In the genomic region with DNA sequence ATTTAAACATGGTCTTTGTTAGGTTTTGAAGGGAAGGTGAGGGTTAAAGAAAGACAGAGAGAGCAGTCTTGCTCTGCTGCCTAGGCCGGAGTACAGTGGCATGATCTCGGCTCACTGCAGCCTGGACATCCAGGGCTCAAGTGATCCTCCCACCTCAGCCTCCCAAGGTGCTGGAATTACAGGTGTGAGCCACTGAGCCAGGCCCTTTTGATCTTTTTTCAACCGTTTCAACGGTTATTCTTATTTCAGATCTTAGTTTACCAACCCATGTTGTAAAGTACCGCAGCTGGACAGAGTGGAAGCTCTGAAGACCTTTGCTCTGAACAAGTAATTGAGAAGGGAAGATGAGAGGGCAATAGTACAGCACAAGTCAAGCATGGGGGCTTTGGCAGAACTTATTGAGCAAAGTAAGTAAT, we compare ENCODE assay signal across 11 cellular contexts. TPM values are rescaled to one million over a fixed set of nuclear protein-coding genes. Genes with fewer than 3 reads are reported as not detected.
DNase-seq lines count a peak whose midpoint lies in the region; ATAC-seq and TF ChIP-seq lines count a peak whose summit lies in the region.
"Had no signal": no experiment of that assay in that cellular context is flagged by ENCODE, and none has a peak within 500 bp of the region (broad histone marks: within the 10 kb centered on the region; RNA-seq: fewer than 3 reads in every experiment).

No MANE protein-coding gene starts in this region.

- H3K9me2 ChIP-seq in SK-N-SH (no peaks in the 10 kb centered on the region), PC-3 (replicated peaks; ENCODE audit: low read length) (no peaks in the 10 kb centered on the region)

- intact Hi-C loops in PC-3 (cut with micrococcal nuclease) (no loop called here), right cardiac atrium (cut with DNase I) (no loop called here)

- 71% methylated on average over 5 of the region's 5 CpGs for whole genome bisulfite sequencing in SK-N-SH (ENCODE audit: low lambda C conversion rate)
- WGBS in right cardiac atrium: 78% methylated on average over 5 of the region's 5 CpGs

- H3K4me3 ChIP-seq in SK-N-SH (ENCODE audit: low read depth in 2 of 2, low read length in 1 of 2) (no peak overlapping the region), PC-3 (ENCODE audit: low read length) (peak overlapping the region; percentile 90), right cardiac atrium (ENCODE audit: low read length) (no peak overlapping the region)

- no peak overlapping the region for H3K27ac Mint-ChIP-seq in effector memory CD8-positive, alpha-beta T cell
- no peak overlapping the region for H3K27ac Mint-ChIP-seq in osteocyte (ENCODE audit: unreplicated experiment)

- no peaks in the 10 kb centered on the region for H3K27me3 ChIP-seq in SK-N-SH (ENCODE audit: insufficient read depth)
- no peaks in the 10 kb centered on the region for H3K27me3 ChIP-seq in PC-3 (ENCODE audit: low read length)
- no peaks in the 10 kb centered on the region for H3K27me3 ChIP-seq in right cardiac atrium (ENCODE audit: control insufficient read depth, insufficient read depth)
- H3K27me3 ChIP-seq: stomach had no signal

- no peaks in the 10 kb centered on the region for H3K9me3 Mint-ChIP-seq in effector memory CD8-positive, alpha-beta T cell
- H3K9me3 Mint-ChIP-seq in osteocyte (ENCODE audit: unreplicated experiment): no peaks in the 10 kb centered on the region

- H3K4me1 Mint-ChIP-seq in effector memory CD8-positive, alpha-beta T cell (ENCODE audit: low read depth in 2 of 2): peaks cover 30 to 42% of the 10 kb centered on the region in 2 donors
- H3K4me1 Mint-ChIP-seq in osteocyte (ENCODE audit: unreplicated experiment): peaks cover 33% of the 10 kb centered on the region

- TF ChIP-seq RAD21 in SK-N-SH (IDR thresholded peaks at IDR 0.05; ENCODE audit: low read length): no peak

- H2AFZ ChIP-seq in SK-N-SH (ENCODE audit: low read depth): peak overlapping the region; percentile 93; the same call in 1 of the 2 replicates
- no peak overlapping the region for H2AFZ ChIP-seq in PC-3 (ENCODE audit: low read length)

- CTCF ChIA-PET in SK-N-SH (lab: Yijun Ruan, JAX): interaction anchor here (1.9 kb wide), 1 partner anchor 173 kb away, joined by 9 read pairs; no protein-coding TSS in a partner anchor
- CTCF ChIA-PET in PC-3 (lab: Charles Lee): no interaction called here

- TF ChIP-seq EP300 in SK-N-SH (IDR thresholded peaks at IDR 0.05; ENCODE audit: borderline replicate concordance in 1 of 2, low read depth in 1 of 2, low read length in 1 of 2): no peak

- no peak for TF ChIP-seq CTCF in SK-N-SH (IDR thresholded peaks at IDR 0.05)
- no peak for TF ChIP-seq CTCF in PC-3 (conservative IDR thresholded peaks at IDR 0.05; ENCODE audit: low read depth, low read length)
- TF ChIP-seq CTCF in osteocyte (IDR thresholded peaks at IDR 0.05): no peak

- H3K27me3 Mint-ChIP-seq in effector memory CD8-positive, alpha-beta T cell: no peaks in the 10 kb centered on the region
- H3K27me3 Mint-ChIP-seq in osteocyte (ENCODE audit: unreplicated experiment): no peaks in the 10 kb centered on the region

- POLR2A ChIA-PET in SK-N-SH (lab: Yijun Ruan, JAX): no interaction called here
- POLR2A ChIA-PET in PC-3 (lab: Charles Lee; ENCODE audit: unreplicated experiment): interaction anchor here (0.6 to 0.7 kb wide), 2 partner anchors 15 to 653 kb away, joined by 3 read pairs; no protein-coding TSS in a partner anchor

- peaks cover 37% of the 10 kb centered on the region for H3K79me2 ChIP-seq in SK-N-SH (ENCODE audit: insufficient read depth)
- peaks cover 56% of the 10 kb centered on the region for H3K79me2 ChIP-seq in PC-3 (ENCODE audit: low read length)

- H3K4me2 ChIP-seq in SK-N-SH: peak overlapping the region; percentile 85; the same call in 1 of the 2 replicates
- H3K4me2 ChIP-seq in PC-3 (ENCODE audit: low read length): peak overlapping the region; percentile 86

- BruUV-seq in PC-3 (replicated peaks; lab: Mats Ljungman, UMichigan): no TSS peak

- no peak for ATAC-seq in SK-N-SH treated with all-trans-retinoic acid at 6 μM for 48 hours
- ATAC-seq in PC-3: no peak
- no peak for ATAC-seq in effector memory CD8-positive, alpha-beta T cell (replicated peaks)
- ATAC-seq in right cardiac atrium: no peak

- no peaks in the 10 kb centered on the region for H3K36me3 ChIP-seq in SK-N-SH (replicated peaks in 1 of 2; ENCODE audit: control insufficient read depth in 1 of 2, insufficient read depth in 2 of 2, low read length in 1 of 2)
- H3K36me3 ChIP-seq in PC-3 (ENCODE audit: low read depth, low read length): peaks cover 6% of the 10 kb centered on the region; the same call in 1 of the 2 replicates

- peaks cover 5% of the 10 kb centered on the region for H3K36me3 Mint-ChIP-seq in effector memory CD8-positive, alpha-beta T cell (ENCODE audit: insufficient read depth)
- H3K36me3 Mint-ChIP-seq in osteocyte (ENCODE audit: unreplicated experiment): peaks cover 2% of the 10 kb centered on the region

- no peak overlapping the region for H3K27ac ChIP-seq in SK-N-SH (ENCODE audit: low read depth in 2 of 2, low read length in 1 of 2)
- no peak overlapping the region for H3K27ac ChIP-seq in PC-3 (ENCODE audit: low read length)
- no peak overlapping the region for H3K27ac ChIP-seq in right cardiac atrium (ENCODE audit: low read length)

- H4K20me1 ChIP-seq in SK-N-SH (ENCODE audit: insufficient read depth) (peaks cover 7% of the 10 kb centered on the region; the same call in 1 of the 2 replicates), PC-3 (ENCODE audit: low read length) (peaks cover 27% of the 10 kb centered on the region)

- H3F3A ChIP-seq in SK-N-SH (replicated peaks; ENCODE audit: insufficient read depth): no peaks in the 10 kb centered on the region
- H3F3A ChIP-seq in PC-3 (ENCODE audit: low read length, unreplicated experiment): no peaks in the 10 kb centered on the region

- H3K9me3 ChIP-seq in SK-N-SH (no peaks in the 10 kb centered on the region), PC-3 (ENCODE audit: low read length) (no peaks in the 10 kb centered on the region), right cardiac atrium (ENCODE audit: control insufficient read depth, low read length) (no peaks in the 10 kb centered on the region)
- H3K9me3 ChIP-seq: stomach had no signal

- H3K9ac ChIP-seq in SK-N-SH (no peak overlapping the region), PC-3 (ENCODE audit: low read length) (no peak overlapping the region; the same call in 1 of the 2 replicates)

- peak overlapping the region; percentile 85 to 96 for H3K4me3 Mint-ChIP-seq in effector memory CD8-positive, alpha-beta T cell
- H3K4me3 Mint-ChIP-seq in osteocyte (ENCODE audit: unreplicated experiment): peak overlapping the region; percentile 87

- H3K4me1 ChIP-seq in SK-N-SH (ENCODE audit: control insufficient read depth in 1 of 2, insufficient read depth in 2 of 2, low read depth in 1 of 2, low read length in 1 of 2): peaks cover 7 to 9% of the 10 kb centered on the region in 2 experiments; a peak in 3 of 4 replicates
- peaks cover 26% of the 10 kb centered on the region for H3K4me1 ChIP-seq in PC-3 (ENCODE audit: insufficient read depth, low read length)
- no peaks in the 10 kb centered on the region for H3K4me1 ChIP-seq in right cardiac atrium (ENCODE audit: control insufficient read depth, insufficient read depth, low read length)

- DNase-seq in SK-N-SH (no peak), PC-3 (no peak), osteocyte (ENCODE audit: extremely low spot score, unreplicated experiment) (no peak), right cardiac atrium (no peak), inferior parietal cortex (ENCODE audit: extremely low spot score) (no peak), foreskin melanocyte (no peak)
- DNase-seq in effector memory CD8-positive, alpha-beta T cell: no peak
- DNase-seq: GF-D8, NCI-H524, stomach had no signal

TF ChIP-seq in SK-N-SH, 30 proteins besides CTCF, POLR2A, EP300 and RAD21 (continues in another document):
- TF ChIP-seq TAF1 (IDR thresholded peaks at IDR 0.05; ENCODE audit: borderline replicate concordance, low read depth, low read length) (no peak), GABPA (IDR thresholded peaks at IDR 0.05; ENCODE audit: low read depth) (no peak), SMC3 (IDR thresholded peaks at IDR 0.05; ENCODE audit: low read depth, low read length) (no peak), CHD2 (IDR thresholded peaks at IDR 0.05; ENCODE audit: low read length, partially characterized antibody) (no peak), GATA2 (CRISPR knock-in tag; IDR thresholded peaks at IDR 0.05) (no peak), TEAD4 (IDR thresholded peaks at IDR 0.05; ENCODE audit: borderline replicate concordance, insufficient read depth) (no peak)

TF ChIP-seq in SK-N-SH treated with all-trans-retinoic acid at 6 μM for 48 hours, 23 proteins besides CTCF, POLR2A, EP300 and RAD21 (continues in another document):
- TF ChIP-seq OSR1 (CRISPR knock-in tag; IDR thresholded peaks at IDR 0.05) (no peak), ZFP3 (CRISPR knock-in tag; IDR thresholded peaks at IDR 0.05) (no peak)
- TF ChIP-seq, protein P1, sequence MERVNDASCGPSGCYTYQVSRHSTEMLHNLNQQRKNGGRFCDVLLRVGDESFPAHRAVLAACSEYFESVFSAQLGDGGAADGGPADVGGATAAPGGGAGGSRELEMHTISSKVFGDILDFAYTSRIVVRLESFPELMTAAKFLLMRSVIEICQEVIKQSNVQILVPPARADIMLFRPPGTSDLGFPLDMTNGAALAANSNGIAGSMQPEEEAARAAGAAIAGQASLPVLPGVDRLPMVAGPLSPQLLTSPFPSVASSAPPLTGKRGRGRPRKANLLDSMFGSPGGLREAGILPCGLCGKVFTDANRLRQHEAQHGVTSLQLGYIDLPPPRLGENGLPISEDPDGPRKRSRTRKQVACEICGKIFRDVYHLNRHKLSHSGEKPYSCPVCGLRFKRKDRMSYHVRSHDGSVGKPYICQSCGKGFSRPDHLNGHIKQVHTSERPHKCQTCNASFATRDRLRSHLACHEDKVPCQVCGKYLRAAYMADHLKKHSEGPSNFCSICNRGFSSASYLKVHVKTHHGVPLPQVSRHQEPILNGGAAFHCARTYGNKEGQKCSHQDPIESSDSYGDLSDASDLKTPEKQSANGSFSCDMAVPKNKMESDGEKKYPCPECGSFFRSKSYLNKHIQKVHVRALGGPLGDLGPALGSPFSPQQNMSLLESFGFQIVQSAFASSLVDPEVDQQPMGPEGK (CRISPR knock-in tag; IDR thresholded peaks at IDR 0.05; ENCODE audit: borderline replicate concordance): no peak

RNA-seq across cellular contexts. Expression of a gene that starts 1.2 kb away (rescaled TPM):
- polyA plus RNA-seq in SK-N-SH (2012; rRNA removed): 10.6 and 16.4 TPM in 2 replicates
- 15.5 and 15.7 TPM in 2 replicates for polyA plus RNA-seq in SK-N-SH (2012; cell fraction: cytosol; rRNA removed)
- 13.4 and 24.5 TPM in 2 replicates for polyA plus RNA-seq in SK-N-SH (2012; cell fraction: nucleus; rRNA removed)
- 95.2 and 100 TPM in 2 replicates for total RNA-seq in PC-3 (2014; rRNA removed)
- 36.0 and 39.1 TPM in 2 replicates for total RNA-seq in osteocyte
- total RNA-seq in right cardiac atrium: 10 to 100 TPM; 20.1 to 24.0 (median 21.3) TPM
- polyA plus RNA-seq in right cardiac atrium: 7.8 TPM
